Comparison of ENCODE assay signal across 19 cellular contexts in genomic region chr4:68718447-68719074, GRCh38. TPM values are rescaled to one million over a fixed set of nuclear protein-coding genes. Genes with fewer than 3 reads are reported as not detected.
DNase-seq lines count a peak whose midpoint lies in the region; ATAC-seq and TF ChIP-seq lines count a peak whose summit lies in the region.
"Had no signal": no experiment of that assay in that cellular context is flagged by ENCODE, and none has a peak within 500 bp of the region (broad histone marks: within the 10 kb centered on the region; RNA-seq: fewer than 3 reads in every experiment).

No MANE protein-coding gene starts in this region.

- H3K27ac Mint-ChIP-seq in progenitor cell of endocrine pancreas, result no peak overlapping the region
- H3K27ac Mint-ChIP-seq: CD14-positive monocyte, HFFc6 had no signal

- H3K9me3 ChIP-seq in right lobe of liver, result no peaks in the 10 kb centered on the region

- peaks cover 40% of the 10 kb centered on the region for H3K9me3 Mint-ChIP-seq in progenitor cell of endocrine pancreas (ENCODE audit: low read depth)

- 19% methylated on average over 3 of the region's 3 CpGs for WGBS in right lobe of liver (ENCODE audit: insufficient coverage, low coverage, low lambda C conversion rate, missing lambda C conversion rate)

- ATAC-seq in GM18517 (IDR thresholded peaks at IDR 0.05; ENCODE audit: unreplicated experiment), result peak; percentile 39
- peak; percentile 61 for ATAC-seq in GM21423 (IDR thresholded peaks at IDR 0.05; ENCODE audit: unreplicated experiment)
- ATAC-seq in HG03196 (IDR thresholded peaks at IDR 0.05; ENCODE audit: unreplicated experiment), result peak; percentile 35
- ATAC-seq in right lobe of liver, result peak; percentile 78 to 96 (median 90)
- no peak for ATAC-seq in Right ventricle myocardium inferior
- ATAC-seq: A549 had no signal

- H3K27me3 Mint-ChIP-seq in progenitor cell of endocrine pancreas, result no peaks in the 10 kb centered on the region

- peak overlapping the region in 2 of 3 donors; percentile 5 for H3K4me3 ChIP-seq in right lobe of liver
- H3K4me3 ChIP-seq: A549 had no signal

- TF ChIP-seq POLR2A in right lobe of liver (IDR thresholded peaks at IDR 0.05), result peak; percentile 33

- TF ChIP-seq CTCF in right lobe of liver (IDR thresholded peaks at IDR 0.05) (no peak), progenitor cell of endocrine pancreas (IDR thresholded peaks at IDR 0.05; ENCODE audit: unreplicated experiment) (no peak)

- H3K27me3 ChIP-seq in right lobe of liver, result no peaks in the 10 kb centered on the region

- no peaks in the 10 kb centered on the region for H3K36me3 ChIP-seq in right lobe of liver

- no peak overlapping the region for H3K4me3 Mint-ChIP-seq in progenitor cell of endocrine pancreas (ENCODE audit: low read depth)
- H3K4me3 Mint-ChIP-seq: CD14-positive monocyte, HFFc6 had no signal

- peaks cover 18% of the 10 kb centered on the region for H3K36me3 Mint-ChIP-seq in progenitor cell of endocrine pancreas (ENCODE audit: insufficient read depth)
- H3K36me3 Mint-ChIP-seq: CD14-positive monocyte had no signal

- H3K4me1 ChIP-seq in right lobe of liver, result peaks cover 0 to 28% (median 8%) of the 10 kb centered on the region in 4 donors
- H3K4me1 ChIP-seq: A549 had no signal

- DNase-seq in right lobe of liver (no peak), pons (ENCODE audit: low spot score) (no peak), Right ventricle myocardium inferior (ENCODE audit: missing footprints) (no peak), progenitor cell of endocrine pancreas (ENCODE audit: low spot score, unreplicated experiment) (no peak)
- DNase-seq: COR-L47; HFFc6; NCI-H1092; NCI-H1694; NCI-H69; NK-92 treated with Interleukin-12 subunit alpha and Interleukin-12 subunit beta, amount 100 ng/mL, for 24 hours had no signal

- intact Hi-C loops in right lobe of liver (cut with DNase I), result no loop called here
- intact Hi-C loops in Right ventricle myocardium inferior (cut with DNase I), result no loop called here

- peak overlapping the region in 2 of 3 donors; percentile 34 to 79 for H3K27ac ChIP-seq in right lobe of liver
- H3K27ac ChIP-seq: A549, KMS-11 had no signal

- no peaks in the 10 kb centered on the region for H3K4me1 Mint-ChIP-seq in progenitor cell of endocrine pancreas (ENCODE audit: low read depth)
- H3K4me1 Mint-ChIP-seq: CD14-positive monocyte had no signal

RNA-seq across cellular contexts. Expression of gene UGT2B15, which starts 48.1 kb away (rescaled TPM):
- total RNA-seq in right lobe of liver, result 100 to 1,000 TPM in 4 of 6 experiments, 10 to 100 TPM in 2; 44.9 to 533 (median 152) TPM
- not detected for total RNA-seq in Right ventricle myocardium inferior
- 0.22 and 0.57 TPM in 2 replicates for total RNA-seq in progenitor cell of endocrine pancreas
- total RNA-seq: H4, HFFc6, MCF 10A, SK-MEL-5 had no signal

Comparison
In these comparisons a context has a peak if more than half of its experiments do, and no peak if none do; other contexts are left out.
1. RNA of gene UGT2B15, which starts 48.1 kb away (total RNA-seq): 44.9 to 533 TPM in right lobe of liver; 0.22 to 0.57 TPM in progenitor cell of endocrine pancreas and not detected in Right ventricle myocardium inferior (single experiment); every median in the first group is over 10 times any median in the second.